In genomic region chr19:3516675-3517207, GRCh38 we compare ENCODE assay signal across 9 cellular contexts. TPM values are rescaled to one million over a fixed set of nuclear protein-coding genes. Genes with fewer than 3 reads are reported as not detected.
DNase-seq lines count a peak whose midpoint lies in the region; ATAC-seq and TF ChIP-seq lines count a peak whose summit lies in the region.
"Had no signal": no experiment of that assay in that cellular context is flagged by ENCODE, and none has a peak within 500 bp of the region (broad histone marks: within the 10 kb centered on the region; RNA-seq: fewer than 3 reads in every experiment).

No MANE protein-coding gene starts in this region.

- WGBS in lower leg skin, 2 donors, result 58 to 73% methylated on average over 7 to 14 of the region's 15 CpGs

- peak; percentile 43 for DNase-seq in stimulated activated CD4-positive, alpha-beta T cell treated with anti-CD3 and anti-CD28 coated beads, Interleukin-1b, Interleukin-23, amount 100 ng/mL, for 48 hours
- no peak for DNase-seq in stimulated activated CD4-positive, alpha-beta T cell treated with anti-CD3 and anti-CD28 coated beads, Interleukin-4, amount 100 ng/mL, for 1 hour
- DNase-seq in NCI-H446 treated with DMSO at 0.1 percent for 48 hours (lab: John Stamatoyannopoulos, UW), result peak; percentile 24
- DNase-seq in dermis microvascular lymphatic vessel endothelial cell (ENCODE audit: low read depth in 2 of 2), result peak; percentile 12 to 44
- no peak for DNase-seq in lower leg skin (ENCODE audit: low spot score in 2 of 2)
- DNase-seq in AG08395 (ENCODE audit: low spot score), result no peak

- TF ChIP-seq POLR2A in lower leg skin (IDR thresholded peaks at IDR 0.05), result no peak

- H3K4me3 ChIP-seq in lower leg skin (ENCODE audit: low read depth, poor library complexity, severe bottlenecking), result no peak overlapping the region

- no peak for TF ChIP-seq CTCF in lower leg skin (IDR thresholded peaks at IDR 0.05)

- intact Hi-C loops in lower leg skin (cut with DNase I; ENCODE audit: low total_unique reads), result no loop called here

- ATAC-seq in GM18519 (IDR thresholded peaks at IDR 0.05; ENCODE audit: low FRiP score, unreplicated experiment) (no peak), GM18858 (IDR thresholded peaks at IDR 0.05; ENCODE audit: unreplicated experiment) (no peak)

RNA-seq across cellular contexts. Expression of gene FZR1, which starts 10.6 kb away (rescaled TPM):
- total RNA-seq in dermis microvascular lymphatic vessel endothelial cell (28.4 and 29.8 TPM in 2 replicates), lower leg skin (10 to 100 TPM; 50.9 to 63.3 (median 57.2) TPM)

RNA-seq across cellular contexts. Expression of gene DOHH, which starts 16.3 kb away (rescaled TPM):
- total RNA-seq in dermis microvascular lymphatic vessel endothelial cell (8.6 and 13.9 TPM in 2 replicates), lower leg skin (10 to 100 TPM; 20.4 to 28.4 (median 24.1) TPM)

RNA-seq across cellular contexts. Expression of gene TEKTIP1, which starts 22.2 kb away (rescaled TPM):
- not detected in 2 replicates for total RNA-seq in dermis microvascular lymphatic vessel endothelial cell
- under 1 TPM in 1 of 4 donors, not detected in 3; 0.78 TPM for total RNA-seq in lower leg skin

RNA-seq across cellular contexts. Expression of gene SMIM44, which starts 33.5 kb away (rescaled TPM):
- not detected in 2 replicates for total RNA-seq in dermis microvascular lymphatic vessel endothelial cell
- total RNA-seq in lower leg skin, result not detected
- total RNA-seq: endothelial cell of umbilical vein had no signal

RNA-seq across cellular contexts. Expression of gene SMIM24, which starts 36.4 kb away (rescaled TPM):
- total RNA-seq in dermis microvascular lymphatic vessel endothelial cell, result not detected in 2 replicates
- total RNA-seq in lower leg skin, result under 1 TPM in 2 of 4 donors, not detected in 2; 0.29 to 0.78 TPM
- total RNA-seq: endothelial cell of umbilical vein had no signal

Comparison
In these comparisons a context has a peak if more than half of its experiments do, and no peak if none do; other contexts are left out.
1. DNase-seq: peak in stimulated activated CD4-positive, alpha-beta T cell treated with anti-CD3 and anti-CD28 coated beads, Interleukin-1b, Interleukin-23, amount 100 ng/mL, for 48 hours (single experiment), NCI-H446 treated with DMSO at 0.1 percent for 48 hours (single experiment) and dermis microvascular lymphatic vessel endothelial cell (2 of 2); none in stimulated activated CD4-positive, alpha-beta T cell treated with anti-CD3 and anti-CD28 coated beads, Interleukin-4, amount 100 ng/mL, for 1 hour (single experiment), lower leg skin (0 of 2) and AG08395 (single experiment).